23 cellular contexts compared by ENCODE assay signal in the genomic region with DNA sequence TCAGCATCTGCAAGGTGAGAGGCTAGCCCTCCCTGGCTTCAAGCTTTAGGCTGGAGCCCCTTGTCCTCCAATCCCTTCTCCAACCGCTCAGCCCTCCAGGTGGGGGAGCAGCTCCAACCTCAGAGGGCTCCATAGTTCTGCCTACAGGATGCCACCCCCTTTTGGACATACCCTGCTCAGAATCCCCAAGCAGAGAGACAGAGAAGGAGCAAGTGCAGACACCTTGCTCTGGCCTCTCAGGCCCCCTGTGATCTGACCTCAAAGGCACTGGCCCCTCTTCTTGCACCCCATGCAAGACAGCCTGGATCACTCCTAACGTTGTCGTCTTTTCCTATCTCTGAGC.
DNase-seq lines count a peak whose midpoint lies in the region; ATAC-seq and TF ChIP-seq lines count a peak whose summit lies in the region.
"Had no signal": no experiment of that assay in that cellular context is flagged by ENCODE, and none has a peak within 500 bp of the region (broad histone marks: within the 10 kb centered on the region; RNA-seq: fewer than 3 reads in every experiment).

No MANE protein-coding gene starts in this region.

- no peak overlapping the region for H2BK20ac ChIP-seq in H9 (ENCODE audit: low read depth, low read length, poor library complexity, severe bottlenecking)

- no peak overlapping the region for H3K18ac ChIP-seq in H9 (ENCODE audit: insufficient read length, low read depth, low read length)

- H3K36me3 ChIP-seq in parathyroid adenoma (ENCODE audit: control insufficient read depth, insufficient read depth, low read length): no peaks in the 10 kb centered on the region
- H3K36me3 ChIP-seq: MG63 had no signal

- H3K4ac ChIP-seq in H9 (ENCODE audit: low read depth, low read length): no peak overlapping the region

- no peak overlapping the region for H4K5ac ChIP-seq in H9 (ENCODE audit: insufficient read length, low read depth, low read length)

- H3K4me1 ChIP-seq in H9 (ENCODE audit: insufficient read depth, low read length) (no peaks in the 10 kb centered on the region), parathyroid adenoma (peaks cover 6% of the 10 kb centered on the region)

- intact Hi-C loops in natural killer cell (cut with micrococcal nuclease): no loop called here

- H4K91ac ChIP-seq in H9 (ENCODE audit: insufficient read length, low read depth, low read length): no peak overlapping the region

- no peak for DNase-seq in activated naive CD8-positive, alpha-beta T cell treated with anti-CD3 and anti-CD28 coated beads, Interleukin-2, amount 10 ng/mL, durations not matched to agents 7 days and 5 days
- no peak for DNase-seq in activated naive CD8-positive, alpha-beta T cell treated with anti-CD3 and anti-CD28 coated beads, Interleukin-2, amount 50 U/mL, for 24 hours
- DNase-seq in H9: no peak
- DNase-seq in effector memory CD8-positive, alpha-beta T cell: no peak
- DNase-seq in natural killer cell: no peak
- DNase-seq: ACHN; C1 segment of cervical spinal cord; CD8-positive, alpha-beta T cell; DND-41; GM23248; MG63; NCI-H1436; NCI-H2029; NCI-H226; NCI-H510A treated with DMSO at 0.1 percent for 48 hours; NCI-H774; SIG-M5; SK-N-SH had no signal

- no peak overlapping the region for H2BK5ac ChIP-seq in H9 (ENCODE audit: insufficient read length, low read length)

- POLR2A ChIA-PET in activated naive CD8-positive, alpha-beta T cell treated with anti-CD3 and anti-CD28 coated beads, Interleukin-2, amount 10 ng/mL, durations not matched to agents 7 days and 5 days (lab: Charles Lee): no interaction called here

- H3K27ac Mint-ChIP-seq in activated naive CD8-positive, alpha-beta T cell treated with anti-CD3 and anti-CD28 coated beads, Interleukin-2, amount 10 ng/mL, durations not matched to agents 7 days and 5 days: peak overlapping the region; percentile 1
- no peak overlapping the region for H3K27ac Mint-ChIP-seq in activated naive CD8-positive, alpha-beta T cell treated with anti-CD3 and anti-CD28 coated beads, Interleukin-2, amount 50 U/mL, for 24 hours
- no peak overlapping the region; a peak in 1 of 7 replicates for H3K27ac Mint-ChIP-seq in H9
- H3K27ac Mint-ChIP-seq in activated T-helper 17 cell treated with anti-CD3 and anti-CD28 coated beads, Interleukin-2, amount 50 U/mL, for 72 hours: peak overlapping the region; percentile 3
- no peak overlapping the region for H3K27ac Mint-ChIP-seq in effector memory CD8-positive, alpha-beta T cell
- no peak overlapping the region for H3K27ac Mint-ChIP-seq in natural killer cell
- H3K27ac Mint-ChIP-seq: CD8-positive, alpha-beta T cell had no signal

- H3K9me3 ChIP-seq in H9 (ENCODE audit: control insufficient read depth, low read depth, low read length) (no peaks in the 10 kb centered on the region), parathyroid adenoma (ENCODE audit: control insufficient read depth, low read length) (no peaks in the 10 kb centered on the region)
- H3K9me3 ChIP-seq: MG63, SK-N-SH had no signal

- H3K4me3 ChIP-seq in parathyroid adenoma (ENCODE audit: low read depth, low read length): no peak overlapping the region
- H3K4me3 ChIP-seq: GM23248, MG63 had no signal

- H3K4me2 ChIP-seq in H9 (ENCODE audit: insufficient read depth, insufficient read length, low read length): no peak overlapping the region
- H3K4me2 ChIP-seq in parathyroid adenoma (ENCODE audit: low read length): no peak overlapping the region
- H3K4me2 ChIP-seq: SK-N-SH had no signal

- peaks cover 9% of the 10 kb centered on the region for H3K4me1 Mint-ChIP-seq in activated naive CD8-positive, alpha-beta T cell treated with anti-CD3 and anti-CD28 coated beads, Interleukin-2, amount 10 ng/mL, durations not matched to agents 7 days and 5 days
- peaks cover 27% of the 10 kb centered on the region for H3K4me1 Mint-ChIP-seq in activated naive CD8-positive, alpha-beta T cell treated with anti-CD3 and anti-CD28 coated beads, Interleukin-2, amount 50 U/mL, for 24 hours
- H3K4me1 Mint-ChIP-seq in H9 (peaks cover 3 to 4% of the 10 kb centered on the region in 2 experiments; a peak in 2 of 4 replicates), natural killer cell (peaks cover 0 to 5% of the 10 kb centered on the region in 2 donors)
- peaks cover 5% of the 10 kb centered on the region for H3K4me1 Mint-ChIP-seq in activated T-helper 17 cell treated with anti-CD3 and anti-CD28 coated beads, Interleukin-2, amount 50 U/mL, for 72 hours
- H3K4me1 Mint-ChIP-seq in effector memory CD8-positive, alpha-beta T cell (ENCODE audit: low read depth in 2 of 2): peaks cover 3 to 4% of the 10 kb centered on the region in 2 donors

- H3T11ph ChIP-seq in H9 (ENCODE audit: low read length): no peak overlapping the region

- no peak overlapping the region for H2BK15ac ChIP-seq in H9 (ENCODE audit: low read depth, low read length)

- no peaks in the 10 kb centered on the region for H3K27me3 ChIP-seq in H9 (ENCODE audit: insufficient read depth, low read length)
- no peaks in the 10 kb centered on the region for H3K27me3 ChIP-seq in parathyroid adenoma (ENCODE audit: control insufficient read depth, insufficient read depth, low read length)
- H3K27me3 ChIP-seq: MG63 had no signal

- no peak overlapping the region for H3K23ac ChIP-seq in H9 (ENCODE audit: insufficient read length, low read depth, low read length)

- WGBS in H9 (ENCODE audit: extremely low coverage, insufficient read length, low lambda C conversion rate): no CpG with 5 or more reads among the region's 3 CpGs

- H3K4me3 Mint-ChIP-seq in activated naive CD8-positive, alpha-beta T cell treated with anti-CD3 and anti-CD28 coated beads, Interleukin-2, amount 10 ng/mL, durations not matched to agents 7 days and 5 days: no peak overlapping the region
- H3K4me3 Mint-ChIP-seq in activated naive CD8-positive, alpha-beta T cell treated with anti-CD3 and anti-CD28 coated beads, Interleukin-2, amount 50 U/mL, for 24 hours: no peak overlapping the region
- H3K4me3 Mint-ChIP-seq in H9: no peak overlapping the region
- H3K4me3 Mint-ChIP-seq in activated T-helper 17 cell treated with anti-CD3 and anti-CD28 coated beads, Interleukin-2, amount 50 U/mL, for 72 hours: no peak overlapping the region
- H3K4me3 Mint-ChIP-seq in effector memory CD8-positive, alpha-beta T cell: no peak overlapping the region
- H3K4me3 Mint-ChIP-seq in natural killer cell: no peak overlapping the region
- H3K4me3 Mint-ChIP-seq: CD8-positive, alpha-beta T cell had no signal

- H2AFZ ChIP-seq in H9 (ENCODE audit: low read length): no peak overlapping the region
- H2AFZ ChIP-seq in parathyroid adenoma: peak overlapping the region; percentile 56
- H2AFZ ChIP-seq: GM23248 had no signal

- no peak overlapping the region for H4K8ac ChIP-seq in H9 (replicated peaks; ENCODE audit: insufficient read length, low read depth, low read length)

- no peaks in the 10 kb centered on the region for H3K36me3 Mint-ChIP-seq in activated naive CD8-positive, alpha-beta T cell treated with anti-CD3 and anti-CD28 coated beads, Interleukin-2, amount 10 ng/mL, durations not matched to agents 7 days and 5 days
- H3K36me3 Mint-ChIP-seq in activated naive CD8-positive, alpha-beta T cell treated with anti-CD3 and anti-CD28 coated beads, Interleukin-2, amount 50 U/mL, for 24 hours (ENCODE audit: low read depth): no peaks in the 10 kb centered on the region
- H3K36me3 Mint-ChIP-seq in H9 (ENCODE audit: insufficient read depth in 1 of 3, low read depth in 3 of 3) (no peaks in the 10 kb centered on the region), natural killer cell (no peaks in the 10 kb centered on the region)
- H3K36me3 Mint-ChIP-seq in activated T-helper 17 cell treated with anti-CD3 and anti-CD28 coated beads, Interleukin-2, amount 50 U/mL, for 72 hours (ENCODE audit: low read depth): no peaks in the 10 kb centered on the region
- no peaks in the 10 kb centered on the region for H3K36me3 Mint-ChIP-seq in effector memory CD8-positive, alpha-beta T cell (ENCODE audit: insufficient read depth)
- H3K36me3 Mint-ChIP-seq: CD8-positive, alpha-beta T cell had no signal

- no peaks in the 10 kb centered on the region for H4K20me1 ChIP-seq in H9 (ENCODE audit: control insufficient read depth, insufficient read depth, insufficient read length)

- H3K14ac ChIP-seq in H9 (ENCODE audit: insufficient read depth, low read length): no peak overlapping the region

- H3K9ac ChIP-seq in H9 (ENCODE audit: extremely low read depth, insufficient read length, low read length) (no peak overlapping the region), parathyroid adenoma (no peak overlapping the region)
- H3K9ac ChIP-seq: GM23248, SK-N-SH had no signal

- no peak for ATAC-seq in activated naive CD8-positive, alpha-beta T cell treated with anti-CD3 and anti-CD28 coated beads, Interleukin-2, amount 10 ng/mL, durations not matched to agents 7 days and 5 days (ENCODE audit: low read depth)
- no peak for ATAC-seq in activated naive CD8-positive, alpha-beta T cell treated with anti-CD3 and anti-CD28 coated beads, Interleukin-2, amount 50 U/mL, for 24 hours
- ATAC-seq in activated T-helper 17 cell treated with anti-CD3 and anti-CD28 coated beads, Interleukin-2, amount 50 U/mL, for 72 hours (replicated peaks): no peak
- ATAC-seq in effector memory CD8-positive, alpha-beta T cell (replicated peaks): no peak
- ATAC-seq in natural killer cell: no peak
- ATAC-seq in GM21576 (IDR thresholded peaks at IDR 0.05; ENCODE audit: unreplicated experiment): no peak
- ATAC-seq: CD8-positive, alpha-beta T cell; HCT116; Panc1 had no signal

- H3K79me2 ChIP-seq in H9 (ENCODE audit: insufficient read depth, low read length) (no peaks in the 10 kb centered on the region), parathyroid adenoma (no peaks in the 10 kb centered on the region)

- no peak overlapping the region for H3K56ac ChIP-seq in H9 (ENCODE audit: insufficient read length, low read depth, low read length)

- H3K9me3 Mint-ChIP-seq in activated naive CD8-positive, alpha-beta T cell treated with anti-CD3 and anti-CD28 coated beads, Interleukin-2, amount 10 ng/mL, durations not matched to agents 7 days and 5 days: no peaks in the 10 kb centered on the region
- no peaks in the 10 kb centered on the region for H3K9me3 Mint-ChIP-seq in activated naive CD8-positive, alpha-beta T cell treated with anti-CD3 and anti-CD28 coated beads, Interleukin-2, amount 50 U/mL, for 24 hours
- H3K9me3 Mint-ChIP-seq in H9 (no peaks in the 10 kb centered on the region; a peak in 1 of 5 replicates), natural killer cell (no peaks in the 10 kb centered on the region)
- H3K9me3 Mint-ChIP-seq in activated T-helper 17 cell treated with anti-CD3 and anti-CD28 coated beads, Interleukin-2, amount 50 U/mL, for 72 hours: no peaks in the 10 kb centered on the region
- no peaks in the 10 kb centered on the region for H3K9me3 Mint-ChIP-seq in effector memory CD8-positive, alpha-beta T cell
- H3K9me3 Mint-ChIP-seq: CD8-positive, alpha-beta T cell had no signal

- H2BK120ac ChIP-seq in H9 (ENCODE audit: low read depth, low read length, poor library complexity, severe bottlenecking): no peak overlapping the region

- TF ChIP-seq CTCF in H9 (conservative IDR thresholded peaks at IDR 0.05) (peak; percentile 21; the same call in 2 of the 3 replicates), parathyroid adenoma (IDR thresholded peaks at IDR 0.05) (no peak), natural killer cell (IDR thresholded peaks at IDR 0.05) (no peak)

- H2BK12ac ChIP-seq in H9 (ENCODE audit: insufficient read length, low read depth, low read length): no peak overlapping the region

- H3K23me2 ChIP-seq in H9 (ENCODE audit: insufficient read length, low read depth, low read length, poor library complexity, severe bottlenecking): no peaks in the 10 kb centered on the region

- no peaks in the 10 kb centered on the region for H3K27me3 Mint-ChIP-seq in activated naive CD8-positive, alpha-beta T cell treated with anti-CD3 and anti-CD28 coated beads, Interleukin-2, amount 10 ng/mL, durations not matched to agents 7 days and 5 days
- peaks cover 3% of the 10 kb centered on the region for H3K27me3 Mint-ChIP-seq in activated naive CD8-positive, alpha-beta T cell treated with anti-CD3 and anti-CD28 coated beads, Interleukin-2, amount 50 U/mL, for 24 hours
- H3K27me3 Mint-ChIP-seq in H9 (ENCODE audit: low read depth): peaks cover 11% of the 10 kb centered on the region
- H3K27me3 Mint-ChIP-seq in activated T-helper 17 cell treated with anti-CD3 and anti-CD28 coated beads, Interleukin-2, amount 50 U/mL, for 72 hours: no peaks in the 10 kb centered on the region
- peaks cover 33 to 69% of the 10 kb centered on the region in 2 donors for H3K27me3 Mint-ChIP-seq in effector memory CD8-positive, alpha-beta T cell
- H3K27me3 Mint-ChIP-seq in natural killer cell (ENCODE audit: low read depth in 2 of 2): peaks cover 8 to 13% of the 10 kb centered on the region in 2 donors

- H3K79me1 ChIP-seq in H9 (ENCODE audit: insufficient read depth, low read depth, low read length, poor library complexity, severe bottlenecking): no peaks in the 10 kb centered on the region

- no peak overlapping the region for H3K27ac ChIP-seq in H9 (ENCODE audit: insufficient read length, low read depth, low read length)
- no peak overlapping the region for H3K27ac ChIP-seq in parathyroid adenoma
- H3K27ac ChIP-seq: GM23248 had no signal

- no peak overlapping the region for H2AK5ac ChIP-seq in H9 (ENCODE audit: insufficient read length, low read length)

Comparison
In these comparisons a context has a peak if more than half of its experiments do, and no peak if none do; other contexts are left out.
1. H3K27ac Mint-ChIP-seq: peak in activated naive CD8-positive, alpha-beta T cell treated with anti-CD3 and anti-CD28 coated beads, Interleukin-2, amount 10 ng/mL, durations not matched to agents 7 days and 5 days (single experiment) and activated T-helper 17 cell treated with anti-CD3 and anti-CD28 coated beads, Interleukin-2, amount 50 U/mL, for 72 hours (single experiment); none in activated naive CD8-positive, alpha-beta T cell treated with anti-CD3 and anti-CD28 coated beads, Interleukin-2, amount 50 U/mL, for 24 hours (single experiment), H9 (0 of 3), effector memory CD8-positive, alpha-beta T cell (0 of 2) and natural killer cell (0 of 2).